In the genomic region with DNA sequence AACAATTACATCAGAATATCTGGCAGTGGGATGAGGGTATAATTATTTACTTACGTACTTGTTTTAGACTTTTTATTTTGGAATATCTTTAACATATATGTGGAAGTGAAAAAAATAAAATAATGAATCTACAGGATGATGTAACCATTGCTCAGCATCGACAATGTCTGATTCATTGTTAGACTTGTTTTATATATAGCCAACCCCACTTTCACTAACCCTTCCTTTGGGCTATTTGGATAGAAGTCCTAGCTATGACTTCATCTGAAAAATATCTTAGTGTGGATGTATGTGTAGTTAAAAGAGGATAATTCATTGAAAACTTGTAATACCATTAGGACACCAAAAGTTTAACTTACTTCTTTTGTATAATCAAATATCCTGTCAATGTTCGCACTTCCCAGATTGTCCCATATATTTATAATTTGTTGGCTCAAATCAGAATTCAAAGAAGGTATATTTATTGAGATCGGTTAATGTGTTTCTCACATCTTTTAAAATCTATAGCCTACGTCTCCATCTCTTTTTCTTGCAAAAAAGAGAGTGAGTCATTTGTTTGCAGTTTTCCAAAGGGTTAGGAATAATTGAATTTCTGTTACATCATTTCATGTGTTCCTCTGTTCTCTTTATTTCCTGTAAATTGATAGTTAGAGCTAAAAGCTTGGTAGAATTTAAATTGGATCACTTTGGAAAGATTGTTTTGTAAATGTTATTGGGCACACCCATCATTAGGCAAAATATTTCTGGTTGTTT, we compare ENCODE assay signal across 14 cellular contexts.
DNase-seq lines count a peak whose midpoint lies in the region; ATAC-seq and TF ChIP-seq lines count a peak whose summit lies in the region.
"Had no signal": no experiment of that assay in that cellular context is flagged by ENCODE, and none has a peak within 500 bp of the region (broad histone marks: within the 10 kb centered on the region; RNA-seq: fewer than 3 reads in every experiment).

No MANE protein-coding gene starts in this region.

- WGBS in IMR-90 (ENCODE audit: extremely low coverage in 2 of 2, insufficient read length in 1 of 2), 2 experiments = no CpG with 5 or more reads among the region's 5 CpGs

- no peak overlapping the region for H3K4ac ChIP-seq in IMR-90 (ENCODE audit: low read depth, low read length)

- no peak overlapping the region for H3K14ac ChIP-seq in IMR-90 (replicated peaks; ENCODE audit: low read depth, low read length)

- H3K4me3 ChIP-seq in IMR-90 (ENCODE audit: insufficient read depth, low read depth, low read length) = no peak overlapping the region
- H3K4me3 ChIP-seq in choroid plexus epithelial cell (ENCODE audit: low read depth, low read length) = no peak overlapping the region
- H3K4me3 ChIP-seq in left ventricle myocardium inferior = no peak overlapping the region
- H3K4me3 ChIP-seq: gastrocnemius medialis, ovary had no signal

- in situ Hi-C loops in IMR-90 (cut with MboI; ENCODE audit: low sequenced_read_pairs) = no loop called here

- peak; percentile 75 for ATAC-seq in IMR-90 (ENCODE audit: low read depth)
- ATAC-seq: gastrocnemius medialis; stimulated activated naive B cell treated with anti-CD40 and anti-IgM and Interleukin-4, amounts not matched to agents 10 μg/mL and 1 μg/mL and 100 μg/mL, for 72 hours had no signal

- intact Hi-C loops in IMR-90 (cut with micrococcal nuclease) (no loop called here), left ventricle myocardium inferior (cut with micrococcal nuclease) (no loop called here)

- no peaks in the 10 kb centered on the region for H3K79me1 ChIP-seq in IMR-90 (ENCODE audit: low read depth in 1 of 2, low read length in 2 of 2)

- no peaks in the 10 kb centered on the region for H3K9me1 ChIP-seq in IMR-90 (ENCODE audit: insufficient read depth, low read length)

- H4K8ac ChIP-seq in IMR-90 (ENCODE audit: low read depth in 2 of 2, low read length in 2 of 2) = no peak overlapping the region

- H3K18ac ChIP-seq in IMR-90 (ENCODE audit: low read depth, low read length) = no peak overlapping the region

- H3K27ac ChIP-seq in IMR-90 (ENCODE audit: insufficient read depth, low read length) (no peak overlapping the region), left ventricle myocardium inferior (replicated peaks) (no peak overlapping the region)
- H3K27ac ChIP-seq: C4-2B, gastrocnemius medialis, ovary had no signal

- H3K23ac ChIP-seq in IMR-90 (ENCODE audit: low read depth, low read length) = no peak overlapping the region

- no peaks in the 10 kb centered on the region for H4K20me1 ChIP-seq in IMR-90 (ENCODE audit: insufficient read depth, low read length)

- POLR2A ChIA-PET in IMR-90 (lab: Charles Lee; ENCODE audit: unreplicated experiment) = no interaction called here

- no peak for TF ChIP-seq POLR2A in IMR-90 (IDR thresholded peaks at IDR 0.05; ENCODE audit: low read depth, low read length)

- TF ChIP-seq RAD21 in IMR-90 (IDR thresholded peaks at IDR 0.05; ENCODE audit: low read length) = no peak

- no peak overlapping the region for H3K9ac ChIP-seq in IMR-90 (ENCODE audit: low read depth, low read length)

- CTCF ChIA-PET in IMR-90 (lab: Yijun Ruan, JAX) = no interaction called here

- TF ChIP-seq CTCF in IMR-90 (conservative IDR thresholded peaks at IDR 0.05; ENCODE audit: low read depth, low read length) = no peak
- TF ChIP-seq CTCF in choroid plexus epithelial cell (conservative IDR thresholded peaks at IDR 0.05; ENCODE audit: low read depth, low read length) = no peak
- TF ChIP-seq CTCF in left ventricle myocardium inferior (IDR thresholded peaks at IDR 0.05; ENCODE audit: borderline replicate concordance) = no peak

- dilution Hi-C loops in IMR-90 (cut with HindIII; ENCODE audit: low sequenced_read_pairs, unreplicated experiment) = no loop called here

- no peak overlapping the region for H3K56ac ChIP-seq in IMR-90 (ENCODE audit: extremely low read depth, insufficient read depth, low read length)

- H2AFZ ChIP-seq in IMR-90 (replicated peaks; ENCODE audit: low read length, poor library complexity) = no peak overlapping the region

- H4K91ac ChIP-seq in IMR-90 (ENCODE audit: insufficient read depth, low read depth, low read length) = no peak overlapping the region

- H2AK9ac ChIP-seq in IMR-90 (replicated peaks; ENCODE audit: low read depth, low read length, poor library complexity) = no peak overlapping the region

- H4K5ac ChIP-seq in IMR-90 (ENCODE audit: low read depth, low read length) = no peak overlapping the region

- H3K4me2 ChIP-seq in IMR-90 (ENCODE audit: low read depth, low read length) = no peak overlapping the region

- no peak overlapping the region for H2BK15ac ChIP-seq in IMR-90 (ENCODE audit: low read depth, low read length)

- H2BK20ac ChIP-seq in IMR-90 (ENCODE audit: low read depth, low read length) = no peak overlapping the region

- H3K4me1 ChIP-seq in IMR-90 (ENCODE audit: control insufficient read depth, insufficient read depth, low read length) = no peaks in the 10 kb centered on the region
- no peaks in the 10 kb centered on the region for H3K4me1 ChIP-seq in left ventricle myocardium inferior
- H3K4me1 ChIP-seq: gastrocnemius medialis had no signal

- H2BK120ac ChIP-seq in IMR-90 (ENCODE audit: low read depth, low read length) = no peak overlapping the region

- H2BK5ac ChIP-seq in IMR-90 (ENCODE audit: low read depth, low read length, poor library complexity, severe bottlenecking) = no peak overlapping the region

- H3K36me3 ChIP-seq in IMR-90 (ENCODE audit: control insufficient read depth, insufficient read depth, low read length) = no peaks in the 10 kb centered on the region
- no peaks in the 10 kb centered on the region for H3K36me3 ChIP-seq in left ventricle myocardium inferior
- H3K36me3 ChIP-seq: gastrocnemius medialis, ovary had no signal

- BruUV-seq in IMR-90 (replicated peaks; lab: Mats Ljungman, UMichigan) = no TSS peak

- H2AK5ac ChIP-seq in IMR-90 (ENCODE audit: low read depth, low read length) = no peak overlapping the region

- no peaks in the 10 kb centered on the region for H3K27me3 ChIP-seq in IMR-90 (ENCODE audit: control insufficient read depth, insufficient read depth, low read length)
- no peaks in the 10 kb centered on the region for H3K27me3 ChIP-seq in left ventricle myocardium inferior (ENCODE audit: low read depth)
- H3K27me3 ChIP-seq: gastrocnemius medialis, ovary had no signal

- no peaks in the 10 kb centered on the region for H3K9me3 ChIP-seq in IMR-90 (ENCODE audit: control insufficient read depth, insufficient read depth, low read length)
- H3K9me3 ChIP-seq in left ventricle myocardium inferior (replicated peaks) = no peaks in the 10 kb centered on the region
- H3K9me3 ChIP-seq: gastrocnemius medialis, ovary had no signal

- DNase-seq in AG08396 (ENCODE audit: low spot score) (peak; percentile 25), IMR-90 (peak; percentile 83), choroid plexus epithelial cell (ENCODE audit: low read depth) (peak; percentile 68), lung microvascular endothelial cell (ENCODE audit: low read depth in 2 of 2) (peak; percentile 34 to 85), ureter (ENCODE audit: low spot score) (no peak), left ventricle myocardium inferior (no peak)
- DNase-seq in activated naive CD4-positive, alpha-beta T cell treated with Interleukin-2 at 50 U/mL for 16 hours = no peak
- no peak for DNase-seq in stimulated activated CD4-positive, alpha-beta T cell treated with anti-CD3 and anti-CD28 coated beads, Interleukin-15, amount 100 ng/mL, for 24 hours
- DNase-seq: activated CD4-positive, alpha-beta T cell treated with anti-CD3 and anti-CD28 coated beads, Interleukin-2, amount 10 ng/mL, durations not matched to agents 7 days and 5 days; gastrocnemius medialis; ovary; stimulated activated CD4-positive, alpha-beta T cell treated with anti-CD3 and anti-CD28 coated beads, Interleukin-2, amount 100 ng/mL, for 48 hours; stimulated activated naive B cell treated with anti-CD40 and anti-IgM and Interleukin-4, amounts not matched to agents 10 μg/mL and 1 μg/mL and 100 μg/mL, for 72 hours had no signal

TF ChIP-seq in IMR-90, 13 proteins besides CTCF, POLR2A, EP300 and RAD21:
- no peak for TF ChIP-seq NFE2L2 (IDR thresholded peaks at IDR 0.05; ENCODE audit: low read depth, low read length)
- no peak for TF ChIP-seq MAZ (IDR thresholded peaks at IDR 0.05; ENCODE audit: borderline replicate concordance, low read depth, low read length)
- peak; percentile 42; the same call in 1 of the 2 replicates for TF ChIP-seq FOS (IDR thresholded peaks at IDR 0.05; ENCODE audit: low read depth, low read length)
- TF ChIP-seq CHD1 (IDR thresholded peaks at IDR 0.05; ENCODE audit: low read depth, low read length) = no peak
- TF ChIP-seq CEBPB (IDR thresholded peaks at IDR 0.05; ENCODE audit: low read depth, low read length) = peak; percentile 85

Comparison
In these comparisons a context has a peak if more than half of its experiments do, and no peak if none do; other contexts are left out.
1. DNase-seq: peak in AG08396 (single experiment), IMR-90 (single experiment), choroid plexus epithelial cell (single experiment) and lung microvascular endothelial cell (2 of 2); none in ureter (single experiment), activated naive CD4-positive, alpha-beta T cell treated with Interleukin-2 at 50 U/mL for 16 hours (single experiment), left ventricle myocardium inferior (single experiment) and stimulated activated CD4-positive, alpha-beta T cell treated with anti-CD3 and anti-CD28 coated beads, Interleukin-15, amount 100 ng/mL, for 24 hours (single experiment).